Comparison of ENCODE assay signal across 8 cellular contexts in genomic region chr16:2755158-2755557, GRCh38. TPM values are rescaled to one million over a fixed set of nuclear protein-coding genes. Genes with fewer than 3 reads are reported as not detected.
DNase-seq lines count a peak whose midpoint lies in the region; ATAC-seq and TF ChIP-seq lines count a peak whose summit lies in the region.

No MANE protein-coding gene starts in this region.

- peak overlapping the region; percentile 87 for H3K4me3 Mint-ChIP-seq in activated T-cell treated with anti-CD3 and anti-CD28 coated beads, Interleukin-2, amount 50 U/mL, for 24 hours
- H3K4me3 Mint-ChIP-seq in activated CD8-positive, alpha-beta T cell treated with anti-CD3 and anti-CD28 coated beads, Interleukin-2, amount 10 ng/mL, durations not matched to agents 7 days and 5 days: peak overlapping the region; percentile 95

- no peaks in the 10 kb centered on the region for H3K27me3 Mint-ChIP-seq in activated T-cell treated with anti-CD3 and anti-CD28 coated beads, Interleukin-2, amount 50 U/mL, for 24 hours
- no peaks in the 10 kb centered on the region for H3K27me3 Mint-ChIP-seq in activated CD8-positive, alpha-beta T cell treated with anti-CD3 and anti-CD28 coated beads, Interleukin-2, amount 10 ng/mL, durations not matched to agents 7 days and 5 days (ENCODE audit: low read depth)

- H3K9ac ChIP-seq in iPS-20b (ENCODE audit: low read depth, low read length) (peak overlapping the region; percentile 98; the same call in 1 of the 2 replicates), stomach smooth muscle (ENCODE audit: low read length in 2 of 2) (peak overlapping the region; percentile 6 to 24)

- in situ Hi-C loops in GM13977 (cut with MboI; ENCODE audit: low pct_unique_long_range_greater_than_20kb, low sequenced_read_pairs, unreplicated experiment): no loop called here

- peaks cover 2% of the 10 kb centered on the region for H3K9me3 Mint-ChIP-seq in activated T-cell treated with anti-CD3 and anti-CD28 coated beads, Interleukin-2, amount 50 U/mL, for 24 hours
- no peaks in the 10 kb centered on the region for H3K9me3 Mint-ChIP-seq in activated CD8-positive, alpha-beta T cell treated with anti-CD3 and anti-CD28 coated beads, Interleukin-2, amount 10 ng/mL, durations not matched to agents 7 days and 5 days (ENCODE audit: insufficient read depth)

- H3K9me3 ChIP-seq in iPS-20b (ENCODE audit: insufficient read depth, low read depth, low read length) (no peaks in the 10 kb centered on the region), stomach smooth muscle (ENCODE audit: control insufficient read depth in 2 of 2, low read length in 2 of 2) (no peaks in the 10 kb centered on the region)

- peaks cover 91% of the 10 kb centered on the region for H3K36me3 Mint-ChIP-seq in activated T-cell treated with anti-CD3 and anti-CD28 coated beads, Interleukin-2, amount 50 U/mL, for 24 hours (ENCODE audit: low read depth)
- H3K36me3 Mint-ChIP-seq in activated CD8-positive, alpha-beta T cell treated with anti-CD3 and anti-CD28 coated beads, Interleukin-2, amount 10 ng/mL, durations not matched to agents 7 days and 5 days (ENCODE audit: low read depth): peaks cover 76% of the 10 kb centered on the region

- H3K4me1 ChIP-seq in iPS-20b (ENCODE audit: insufficient read depth, low read length) (peaks cover 9% of the 10 kb centered on the region), stomach smooth muscle (ENCODE audit: control insufficient read depth, insufficient read depth, low read length) (peaks cover 36% of the 10 kb centered on the region)

- H3K27me3 ChIP-seq in iPS-20b (ENCODE audit: insufficient read depth, low read length): no peaks in the 10 kb centered on the region
- no peaks in the 10 kb centered on the region for H3K27me3 ChIP-seq in stomach smooth muscle (ENCODE audit: control insufficient read depth in 1 of 2, insufficient read depth in 2 of 2, low read length in 2 of 2)

- H3K4me3 ChIP-seq in iPS-20b (ENCODE audit: low read length) (peak overlapping the region; percentile 87), stomach smooth muscle (ENCODE audit: low read length in 2 of 2) (peak overlapping the region; percentile 87 to 95)

- CTCF ChIA-PET in activated CD8-positive, alpha-beta T cell treated with anti-CD3 and anti-CD28 coated beads, Interleukin-2, amount 10 ng/mL, durations not matched to agents 7 days and 5 days (lab: Charles Lee): no interaction called here

- H3K27ac ChIP-seq in iPS-20b (ENCODE audit: low read length): no peak overlapping the region
- H3K27ac ChIP-seq in stomach smooth muscle (ENCODE audit: low read length): no peak overlapping the region

- H3K36me3 ChIP-seq in iPS-20b (ENCODE audit: insufficient read depth, low read depth, low read length): peaks cover 56% of the 10 kb centered on the region
- peaks cover 30 to 33% of the 10 kb centered on the region in 2 donors for H3K36me3 ChIP-seq in stomach smooth muscle (ENCODE audit: control insufficient read depth in 2 of 2, insufficient read depth in 2 of 2, low read length in 2 of 2)

- ATAC-seq in activated CD8-positive, alpha-beta T cell treated with anti-CD3 and anti-CD28 coated beads, Interleukin-2, amount 10 ng/mL, durations not matched to agents 7 days and 5 days: no peak

- H3K4me1 Mint-ChIP-seq in activated T-cell treated with anti-CD3 and anti-CD28 coated beads, Interleukin-2, amount 50 U/mL, for 24 hours (ENCODE audit: low read depth): peaks cover 61% of the 10 kb centered on the region
- peaks cover 63% of the 10 kb centered on the region for H3K4me1 Mint-ChIP-seq in activated CD8-positive, alpha-beta T cell treated with anti-CD3 and anti-CD28 coated beads, Interleukin-2, amount 10 ng/mL, durations not matched to agents 7 days and 5 days (ENCODE audit: low read depth)

- TF ChIP-seq CTCF in GM13977 (IDR thresholded peaks at IDR 0.05; ENCODE audit: extremely low read depth, insufficient read depth, missing control alignments): no peak

- no peak for DNase-seq in activated T-cell treated with anti-CD3 and anti-CD28 coated beads, Interleukin-2, amount 50 U/mL, for 24 hours
- DNase-seq in activated T-cell treated with anti-CD3 and anti-CD28 coated beads, Interleukin-2, amount 50 U/mL, for 48 hours: no peak
- DNase-seq in activated CD8-positive, alpha-beta T cell treated with anti-CD3 and anti-CD28 coated beads, Interleukin-2, amount 10 ng/mL, durations not matched to agents 7 days and 5 days: no peak
- DNase-seq in GM13977 (ENCODE audit: low spot score) (no peak), H4 (ENCODE audit: low spot score) (no peak), foreskin melanocyte (no peak)

- peak overlapping the region; percentile 88 for H3K27ac Mint-ChIP-seq in activated T-cell treated with anti-CD3 and anti-CD28 coated beads, Interleukin-2, amount 50 U/mL, for 24 hours
- H3K27ac Mint-ChIP-seq in activated CD8-positive, alpha-beta T cell treated with anti-CD3 and anti-CD28 coated beads, Interleukin-2, amount 10 ng/mL, durations not matched to agents 7 days and 5 days: peak overlapping the region; percentile 63

- POLR2A ChIA-PET in activated CD8-positive, alpha-beta T cell treated with anti-CD3 and anti-CD28 coated beads, Interleukin-2, amount 10 ng/mL, durations not matched to agents 7 days and 5 days (lab: Charles Lee): interaction anchor here (1.3 to 5.8 kb wide), 2 partner anchors 13 to 20 kb away, joined by 4 to 60 read pairs; partner anchors contain the start of gene ELOB

RNA-seq across cellular contexts. Expression of gene SRRM2, which starts 2.7 kb away (rescaled TPM):
- 100 to 1,000 TPM; 501 to 511 TPM for total RNA-seq in activated CD8-positive, alpha-beta T cell treated with anti-CD3 and anti-CD28 coated beads, Interleukin-2, amount 10 ng/mL, durations not matched to agents 7 days and 5 days
- total RNA-seq in H4 (2014; rRNA removed; shearing (Covaris generic)): 16.1 and 19.2 TPM in 2 replicates

RNA-seq across cellular contexts. Expression of gene ELOB, which starts 21.9 kb away (rescaled TPM):
- 100 to 1,000 TPM; 163 to 182 TPM for total RNA-seq in activated CD8-positive, alpha-beta T cell treated with anti-CD3 and anti-CD28 coated beads, Interleukin-2, amount 10 ng/mL, durations not matched to agents 7 days and 5 days
- total RNA-seq in H4 (2014; rRNA removed; shearing (Covaris generic)): 495 and 562 TPM in 2 replicates

RNA-seq across cellular contexts. Expression of gene PRSS33, which starts 32.2 kb away (rescaled TPM):
- total RNA-seq in activated CD8-positive, alpha-beta T cell treated with anti-CD3 and anti-CD28 coated beads, Interleukin-2, amount 10 ng/mL, durations not matched to agents 7 days and 5 days: not detected
- total RNA-seq in H4 (2014; rRNA removed; shearing (Covaris generic)): 0.10 TPM in 1 of 2 replicates, not detected in the other

RNA-seq across cellular contexts. Expression of gene PRSS27, which starts 35.1 kb away (rescaled TPM):
- total RNA-seq in activated CD8-positive, alpha-beta T cell treated with anti-CD3 and anti-CD28 coated beads, Interleukin-2, amount 10 ng/mL, durations not matched to agents 7 days and 5 days: 1 to 10 TPM in 1 of 2 experiments, under 1 TPM in 1; 0.70 to 1.0 TPM
- total RNA-seq in H4 (2014; rRNA removed; shearing (Covaris generic)): 0.02 and 0.46 TPM in 2 replicates

RNA-seq across cellular contexts. Expression of gene PRSS41, which starts 43.1 kb away (rescaled TPM):
- not detected for total RNA-seq in activated CD8-positive, alpha-beta T cell treated with anti-CD3 and anti-CD28 coated beads, Interleukin-2, amount 10 ng/mL, durations not matched to agents 7 days and 5 days
- total RNA-seq in H4 (2014; rRNA removed; shearing (Covaris generic)): not detected in 2 replicates

Comparison
In these comparisons a context has a peak if more than half of its experiments do, and no peak if none do; other contexts are left out.
1. RNA of gene SRRM2, which starts 2.7 kb away (total RNA-seq): 501 to 511 TPM in activated CD8-positive, alpha-beta T cell treated with anti-CD3 and anti-CD28 coated beads, Interleukin-2, amount 10 ng/mL, durations not matched to agents 7 days and 5 days; 16.1 to 19.2 TPM in H4; every median in the first group is over 10 times any median in the second.